In genomic region chr11:15229069-15229468, GRCh38 we compare ENCODE assay signal across 21 cellular contexts.
DNase-seq lines count a peak whose midpoint lies in the region; ATAC-seq and TF ChIP-seq lines count a peak whose summit lies in the region.
"Had no signal": no experiment of that assay in that cellular context is flagged by ENCODE, and none has a peak within 500 bp of the region (broad histone marks: within the 10 kb centered on the region; RNA-seq: fewer than 3 reads in every experiment).

No MANE protein-coding gene starts in this region.

- no peaks in the 10 kb centered on the region for H3K79me1 ChIP-seq in mesenchymal stem cell (replicated peaks; ENCODE audit: low read length, poor library complexity, severe bottlenecking)

- no peak overlapping the region for H4K91ac ChIP-seq in mesenchymal stem cell (ENCODE audit: low read length)

- no peak for TF ChIP-seq POLR2A in spleen (IDR thresholded peaks at IDR 0.05)

- intact Hi-C loops in spleen (cut with DNase I; ENCODE audit: low total_unique reads): no loop called here
- intact Hi-C loops in Right ventricle myocardium inferior (cut with DNase I): no loop called here

- H3K36me3 ChIP-seq in mesenchymal stem cell (ENCODE audit: control insufficient read depth in 1 of 2, insufficient read depth in 2 of 2, low read depth in 1 of 2, low read length in 2 of 2) (no peaks in the 10 kb centered on the region), spleen (no peaks in the 10 kb centered on the region)
- H3K36me3 ChIP-seq: MG63, Peyer's patch had no signal

- H3K18ac ChIP-seq in mesenchymal stem cell (ENCODE audit: low read depth in 1 of 2, low read length in 2 of 2): no peak overlapping the region

- H3K4me3 ChIP-seq in AG10803 (ENCODE audit: low read length): no peak overlapping the region
- no peak overlapping the region for H3K4me3 ChIP-seq in mesenchymal stem cell (ENCODE audit: insufficient read depth in 1 of 2, low read depth in 1 of 2, low read length in 2 of 2)
- no peak overlapping the region for H3K4me3 ChIP-seq in spleen
- H3K4me3 ChIP-seq: MG63, Peyer's patch had no signal

- H3K23ac ChIP-seq in mesenchymal stem cell (ENCODE audit: low read length in 2 of 2): no peak overlapping the region

- H2BK12ac ChIP-seq in mesenchymal stem cell (ENCODE audit: low read length in 2 of 2): no peak overlapping the region

- peak; percentile 54 for DNase-seq in AG10803 (ENCODE audit: low read depth)
- peak; percentile 6 for DNase-seq in HCEC 1CT
- DNase-seq in dedifferentiated amniotic fluid mesenchymal stem cell (ENCODE audit: extremely low spot score): peak; percentile 51
- DNase-seq in mesenchymal stem cell: peak; percentile 31
- no peak for DNase-seq in spleen
- DNase-seq in C1 segment of cervical spinal cord (lab: John Stamatoyannopoulos, UW): no peak
- no peak for DNase-seq in amygdala (lab: John Stamatoyannopoulos, UW)
- DNase-seq in Right ventricle myocardium inferior (ENCODE audit: missing footprints): no peak
- DNase-seq: 8988T; Calu3; CD4-positive, alpha-beta memory T cell; H9; Kasumi-1; MG63; NCI-H1092; NCI-H1694; NCI-H2081 treated with DMSO at 0.1 percent for 48 hours; NCI-H446 treated with DMSO at 0.1 percent for 48 hours; NK-92 treated with Interleukin-12 subunit alpha and Interleukin-12 subunit beta, amount 100 ng/mL, for 24 hours; Peyer's patch had no signal

- no peak overlapping the region for H2BK15ac ChIP-seq in mesenchymal stem cell (ENCODE audit: low read depth, poor library complexity, severe bottlenecking)

- no peak for TF ChIP-seq CTCF in AG10803 (conservative IDR thresholded peaks at IDR 0.05; ENCODE audit: low read length)
- TF ChIP-seq CTCF in spleen (IDR thresholded peaks at IDR 0.05 in 8 of 11, conservative IDR thresholded peaks at IDR 0.05 in 3 of 11): no peak

- no CpG with 5 or more reads among the region's 2 CpGs for WGBS in mesenchymal stem cell
- WGBS in spleen, 5 donors: 0 to 75% (median 2%) methylated on average over 2 of the region's 2 CpGs

- no peak for ATAC-seq in Right ventricle myocardium inferior

- H3K14ac ChIP-seq in mesenchymal stem cell (ENCODE audit: low read length in 2 of 2): no peak overlapping the region

- no peak overlapping the region for H2AFZ ChIP-seq in mesenchymal stem cell (ENCODE audit: low read depth, low read length)

- H3K27me3 ChIP-seq in mesenchymal stem cell (ENCODE audit: control insufficient read depth in 1 of 2, insufficient read depth in 1 of 2, low read length in 2 of 2): no peaks in the 10 kb centered on the region
- no peaks in the 10 kb centered on the region for H3K27me3 ChIP-seq in spleen (replicated peaks in 1 of 7)
- H3K27me3 ChIP-seq: MG63, Peyer's patch had no signal

- no peak overlapping the region for H3K9ac ChIP-seq in mesenchymal stem cell (ENCODE audit: low read length)

- no peak overlapping the region for H2BK5ac ChIP-seq in mesenchymal stem cell (ENCODE audit: low read depth, low read length, poor library complexity, severe bottlenecking)

- H3K4me1 ChIP-seq in mesenchymal stem cell (ENCODE audit: control insufficient read depth, insufficient read depth, low read depth, low read length): no peaks in the 10 kb centered on the region
- H3K4me1 ChIP-seq in spleen: no peaks in the 10 kb centered on the region
- H3K4me1 ChIP-seq: Peyer's patch had no signal

- H3K4me2 ChIP-seq in mesenchymal stem cell (ENCODE audit: low read length, poor library complexity, severe bottlenecking): no peak overlapping the region

- H2AK5ac ChIP-seq in mesenchymal stem cell (ENCODE audit: low read length, severe bottlenecking): no peak overlapping the region

- no peak overlapping the region for H4K8ac ChIP-seq in mesenchymal stem cell (ENCODE audit: low read length)

- no peak overlapping the region for H3K4ac ChIP-seq in mesenchymal stem cell (ENCODE audit: low read depth in 1 of 2, low read length in 2 of 2)

- no peak overlapping the region for H2BK120ac ChIP-seq in mesenchymal stem cell (ENCODE audit: low read depth, low read length)

- H3K27ac ChIP-seq in mesenchymal stem cell (ENCODE audit: low read length, poor library complexity, severe bottlenecking) (no peak overlapping the region), spleen (no peak overlapping the region)
- H3K27ac ChIP-seq: HL-60, Peyer's patch had no signal

- H3K9me3 ChIP-seq in mesenchymal stem cell (ENCODE audit: control insufficient read depth, low read length) (no peaks in the 10 kb centered on the region), spleen (no peaks in the 10 kb centered on the region)
- H3K9me3 ChIP-seq: MG63, Peyer's patch had no signal

Comparison
In these comparisons a context has a peak if more than half of its experiments do, and no peak if none do; other contexts are left out.
1. DNase-seq: peak in AG10803 (single experiment), HCEC 1CT (single experiment), dedifferentiated amniotic fluid mesenchymal stem cell (single experiment) and mesenchymal stem cell (single experiment); none in spleen (single experiment), C1 segment of cervical spinal cord (0 of 14), amygdala (0 of 56) and Right ventricle myocardium inferior (single experiment).